In genomic region chr10:43128958-43129706, GRCh38 we compare ENCODE assay signal across 8 cellular contexts. TPM values are rescaled to one million over a fixed set of nuclear protein-coding genes. Genes with fewer than 3 reads are reported as not detected.
A peak's percentile ranks its signal among the peaks of the same experiment; 100 is the strongest.
DNase-seq lines count a peak whose midpoint lies in the region; ATAC-seq and TF ChIP-seq lines count a peak whose summit lies in the region.

No MANE protein-coding gene starts in this region.

- peak in 1 of 3 donors; percentile 64 for DNase-seq in CD4-positive, CD25-positive, alpha-beta regulatory T cell
- DNase-seq in T1000 (lab: John Stamatoyannopoulos, UW) (peak; percentile 18), foreskin melanocyte (peak; percentile 89), type B pancreatic cell (ENCODE audit: extremely low spot score, unreplicated experiment) (peak; percentile 11), NCI-H1930 (lab: John Stamatoyannopoulos, UW) (no peak), GM23338 (ENCODE audit: low spot score) (no peak)

- H3K4me1 ChIP-seq in CD4-positive, CD25-positive, alpha-beta regulatory T cell (ENCODE audit: control insufficient read depth, insufficient read depth, low read length, poor library complexity, severe bottlenecking) = peaks cover 14% of the 10 kb centered on the region
- no peaks in the 10 kb centered on the region for H3K4me1 ChIP-seq in GM23338 (ENCODE audit: insufficient read depth)

- no peaks in the 10 kb centered on the region for H3K27me3 Mint-ChIP-seq in CD4-positive, CD25-positive, alpha-beta regulatory T cell
- H3K27me3 Mint-ChIP-seq in type B pancreatic cell (peaks cover 12% of the 10 kb centered on the region), GM23338 (ENCODE audit: insufficient read depth, low read depth, poor library complexity) (peaks cover 3% of the 10 kb centered on the region)

- no peaks in the 10 kb centered on the region for H3K36me3 ChIP-seq in CD4-positive, CD25-positive, alpha-beta regulatory T cell (ENCODE audit: control insufficient read depth, insufficient read depth, low read length)
- no peaks in the 10 kb centered on the region; the same call in 1 of the 2 replicates for H3K36me3 ChIP-seq in GM23338 (ENCODE audit: insufficient read depth)

- H3K79me2 ChIP-seq in GM23338 (replicated peaks; ENCODE audit: insufficient read depth) = no peaks in the 10 kb centered on the region

- H3K27me3 ChIP-seq in CD4-positive, CD25-positive, alpha-beta regulatory T cell (ENCODE audit: control insufficient read depth, insufficient read depth, low read length) = no peaks in the 10 kb centered on the region
- no peaks in the 10 kb centered on the region for H3K27me3 ChIP-seq in GM23338 (ENCODE audit: insufficient read depth)

- no peak overlapping the region for H2AFZ ChIP-seq in GM23338

- H3K9me3 Mint-ChIP-seq in CD4-positive, CD25-positive, alpha-beta regulatory T cell = no peaks in the 10 kb centered on the region
- H3K9me3 Mint-ChIP-seq in type B pancreatic cell = no peaks in the 10 kb centered on the region
- no peaks in the 10 kb centered on the region for H3K9me3 Mint-ChIP-seq in GM23338

- H4K20me1 ChIP-seq in GM23338 (replicated peaks; ENCODE audit: insufficient read depth) = no peaks in the 10 kb centered on the region

- H3K4me3 ChIP-seq in CD4-positive, CD25-positive, alpha-beta regulatory T cell (ENCODE audit: low read depth, low read length) = no peak overlapping the region
- H3K4me3 ChIP-seq in GM23338 = no peak overlapping the region

- H3K4me1 Mint-ChIP-seq in CD4-positive, CD25-positive, alpha-beta regulatory T cell = peaks cover 4 to 31% (median 11%) of the 10 kb centered on the region in 4 donors
- H3K4me1 Mint-ChIP-seq in type B pancreatic cell (ENCODE audit: unreplicated experiment) (peaks cover 6% of the 10 kb centered on the region), GM23338 (no peaks in the 10 kb centered on the region; the same call in 1 of the 3 replicates)

- H3F3A ChIP-seq in GM23338 (replicated peaks; ENCODE audit: low read depth) = no peaks in the 10 kb centered on the region

- no peaks in the 10 kb centered on the region for H3K36me3 Mint-ChIP-seq in CD4-positive, CD25-positive, alpha-beta regulatory T cell
- H3K36me3 Mint-ChIP-seq in type B pancreatic cell (no peaks in the 10 kb centered on the region), GM23338 (ENCODE audit: low read depth) (no peaks in the 10 kb centered on the region)

- H3K27ac ChIP-seq in CD4-positive, CD25-positive, alpha-beta regulatory T cell (ENCODE audit: insufficient read depth, low read length, poor library complexity, severe bottlenecking) = no peak overlapping the region
- H3K27ac ChIP-seq in GM23338 (ENCODE audit: low read depth) = no peak overlapping the region

- no peaks in the 10 kb centered on the region for H3K9me3 ChIP-seq in CD4-positive, CD25-positive, alpha-beta regulatory T cell (ENCODE audit: control insufficient read depth in 2 of 2, low read length in 2 of 2)

- ATAC-seq in CD4-positive, CD25-positive, alpha-beta regulatory T cell (ENCODE audit: low read depth in 2 of 2) = peak; percentile 43 to 54
- ATAC-seq in GM19372 (IDR thresholded peaks at IDR 0.05; ENCODE audit: low read depth, unreplicated experiment) (peak; percentile 58), HG03342 (IDR thresholded peaks at IDR 0.05; ENCODE audit: unreplicated experiment) (peak; percentile 68), GM23338 (no peak)

- no peak overlapping the region for H3K4me2 ChIP-seq in GM23338

- no peak overlapping the region for H3K4me3 Mint-ChIP-seq in CD4-positive, CD25-positive, alpha-beta regulatory T cell
- no peak overlapping the region for H3K4me3 Mint-ChIP-seq in type B pancreatic cell
- H3K4me3 Mint-ChIP-seq in GM23338 = no peak overlapping the region

- no peaks in the 10 kb centered on the region for H3K9me2 ChIP-seq in GM23338 (ENCODE audit: insufficient read depth)

- peak overlapping the region; percentile 74 to 84 (median 78) for H3K27ac Mint-ChIP-seq in CD4-positive, CD25-positive, alpha-beta regulatory T cell
- no peak overlapping the region for H3K27ac Mint-ChIP-seq in type B pancreatic cell
- no peak overlapping the region for H3K27ac Mint-ChIP-seq in GM23338

- TF ChIP-seq CTCF in type B pancreatic cell (conservative IDR thresholded peaks at IDR 0.05) = no peak
- no peak for TF ChIP-seq CTCF in GM23338 (conservative IDR thresholded peaks at IDR 0.05; ENCODE audit: low read depth in 2 of 2)

TF ChIP-seq in GM23338, 12 proteins besides CTCF, POLR2A, EP300 and RAD21 (continues in another document):
- no peak for TF ChIP-seq CREB1 (CRISPR knock-in tag; IDR thresholded peaks at IDR 0.05; ENCODE audit: low read depth)
- TF ChIP-seq ETS1 (IDR thresholded peaks at IDR 0.05) = no peak
- no peak for TF ChIP-seq EZH2phosphoT487 (IDR thresholded peaks at IDR 0.05; ENCODE audit: unreplicated experiment)
- TF ChIP-seq POLR2AphosphoS5 (IDR thresholded peaks at IDR 0.05; ENCODE audit: low read depth) = no peak
- no peak for TF ChIP-seq ZNF462 (CRISPR knock-in tag; IDR thresholded peaks at IDR 0.05)

RNA-seq across cellular contexts. Expression of gene CSGALNACT2, which starts 9.1 kb away (rescaled TPM):
- 69.4 TPM for total RNA-seq in CD4-positive, CD25-positive, alpha-beta regulatory T cell
- 10 to 100 TPM; 17.2 to 26.3 (median 22.8) TPM for polyA plus RNA-seq in CD4-positive, CD25-positive, alpha-beta regulatory T cell
- total RNA-seq in type B pancreatic cell (ENCODE audit: low replicate concordance) = 6.0 and 11.6 TPM in 2 replicates
- total RNA-seq in GM23338 (2014; rRNA removed; shearing (Covaris generic)) = 3.7 and 4.6 TPM in 2 replicates
- 2.4 and 3.0 TPM in 2 replicates for polyA plus RNA-seq in GM23338 (2016; fragmentation: Nextera tagmentation; extraction: Ambion mirVana)

RNA-seq across cellular contexts. Expression of gene RET, which starts 52.3 kb away (rescaled TPM):
- total RNA-seq in CD4-positive, CD25-positive, alpha-beta regulatory T cell = 0.37 TPM
- not detected for polyA plus RNA-seq in CD4-positive, CD25-positive, alpha-beta regulatory T cell
- total RNA-seq in type B pancreatic cell (ENCODE audit: low replicate concordance) = 8.2 and 14.0 TPM in 2 replicates
- total RNA-seq in GM23338 (2014; rRNA removed; shearing (Covaris generic)) = 6.7 and 9.8 TPM in 2 replicates
- polyA plus RNA-seq in GM23338 (2016; fragmentation: Nextera tagmentation; extraction: Ambion mirVana) = 3.8 and 5.5 TPM in 2 replicates

Comparison
In these comparisons a context has a peak if more than half of its experiments do, and no peak if none do; other contexts are left out.
1. DNase-seq: peak in T1000 (single experiment), foreskin melanocyte (single experiment) and type B pancreatic cell (single experiment); none in NCI-H1930 (0 of 2) and GM23338 (single experiment).
2. H3K27ac Mint-ChIP-seq: peak in CD4-positive, CD25-positive, alpha-beta regulatory T cell (3 of 3); none in type B pancreatic cell (single experiment) and GM23338 (single experiment).